In genomic region chr3:72595376-72595775, GRCh38 we compare ENCODE assay signal across 1 cellular context.
TF ChIP-seq lines count a peak whose summit lies in the region.

No MANE protein-coding gene starts in this region.

TF ChIP-seq in K562, 482 proteins besides CTCF, POLR2A, EP300 and RAD21 (continued from another document):
- TF ChIP-seq EHMT2 (IDR thresholded peaks at IDR 0.05) (peak; percentile 24; the same call in 1 of the 2 replicates), RNF2 (IDR thresholded peaks at IDR 0.05) (peak; percentile 49), TEAD4 (IDR thresholded peaks at IDR 0.05; ENCODE audit: low read length) (peak; percentile 92), TEAD4 (CRISPR knock-in tag; IDR thresholded peaks at IDR 0.05; ENCODE audit: borderline replicate concordance) (no peak), MTA2 (IDR thresholded peaks at IDR 0.05; ENCODE audit: low read depth) (peak; percentile 66), ZEB2 (IDR thresholded peaks at IDR 0.05) (0 out of 2 replicates have a peak, but pooled peaks have one; percentile 41), TCF15 (CRISPR knock-in tag; IDR thresholded peaks at IDR 0.05) (no peak)
